ENCODE assay signal across 8 cellular contexts in the genomic region with DNA sequence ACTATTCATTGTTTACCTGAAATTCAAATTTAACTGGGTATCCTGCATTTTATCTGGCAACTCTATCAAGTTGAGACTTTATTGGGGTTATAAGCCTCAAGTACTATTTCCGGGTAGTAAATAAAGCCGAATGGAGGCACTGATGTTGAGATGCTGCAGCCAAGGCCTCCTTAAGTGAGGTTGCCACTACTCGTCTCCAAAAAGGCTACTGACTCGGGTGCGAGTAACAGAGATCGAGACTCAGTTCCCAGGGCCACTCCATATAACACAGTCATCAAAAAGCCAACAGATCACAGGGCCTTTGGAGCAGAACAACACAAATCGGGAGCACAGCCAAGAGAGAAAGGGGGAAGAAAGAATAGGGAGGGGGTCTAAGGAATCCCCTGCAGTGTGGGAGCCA. TPM values are rescaled to one million over a fixed set of nuclear protein-coding genes. Genes with fewer than 3 reads are reported as not detected.
DNase-seq lines count a peak whose midpoint lies in the region; ATAC-seq, FAIRE-seq and TF ChIP-seq lines count a peak whose summit lies in the region.

No MANE protein-coding gene starts in this region.

- H3K36me3 ChIP-seq in PC-9 (ENCODE audit: low read depth) = peaks cover 22% of the 10 kb centered on the region
- H3K36me3 ChIP-seq in endocrine pancreas (ENCODE audit: control insufficient read depth, insufficient read depth, low read length) = no peaks in the 10 kb centered on the region

- H3K9me2 ChIP-seq in PC-9 (ENCODE audit: insufficient read depth) = no peaks in the 10 kb centered on the region

- H3K4me3 Mint-ChIP-seq in naive B cell = peak overlapping the region; percentile 92 to 100 (median 97)

- H3K27ac ChIP-seq in PC-9 = peak overlapping the region; percentile 41

- intact Hi-C loops in PC-9 (cut with micrococcal nuclease; ENCODE audit: unreplicated experiment) = loop anchor here (1.0 kb wide), 1 partner anchor 74 kb away; no protein-coding TSS in a partner anchor

- CTCF ChIA-PET in PC-9 (lab: Charles Lee) = no interaction called here

- peak overlapping the region; percentile 99 to 100 (median 100) for H3K27ac Mint-ChIP-seq in naive B cell

- FAIRE-seq in GM12891 (lab: Jason Lieb, UNC) = peak; percentile 73

- H3K36me3 Mint-ChIP-seq in naive B cell = peaks cover 24 to 27% of the 10 kb centered on the region in 2 donors

- H3F3A ChIP-seq in PC-9 (ENCODE audit: insufficient read depth, low read depth) = no peaks in the 10 kb centered on the region; the same call in 1 of the 2 replicates

- H4K20me1 ChIP-seq in PC-9 (ENCODE audit: insufficient read depth) = peaks cover 8% of the 10 kb centered on the region

- H3K27me3 Mint-ChIP-seq in naive B cell = no peaks in the 10 kb centered on the region

- peak; percentile 0 to 1 for ATAC-seq in naive B cell (ENCODE audit: low read depth in 2 of 2)
- no peak for ATAC-seq in GM18870 (IDR thresholded peaks at IDR 0.05; ENCODE audit: unreplicated experiment)

- H3K9me3 ChIP-seq in PC-9 (ENCODE audit: insufficient read depth, low read depth) = no peaks in the 10 kb centered on the region
- H3K9me3 ChIP-seq in endocrine pancreas (ENCODE audit: control insufficient read depth, low read length) = no peaks in the 10 kb centered on the region

- BruUV-seq in PC-9 (replicated peaks; lab: Mats Ljungman, UMichigan) = TSS peak; percentile 82

- TF ChIP-seq POLR2A in GM12891 (IDR thresholded peaks at IDR 0.05; ENCODE audit: low read depth, low read length) = no peak

- peaks cover 15% of the 10 kb centered on the region for H3K4me1 ChIP-seq in PC-9 (replicated peaks; ENCODE audit: insufficient read depth)
- H3K4me1 ChIP-seq in endocrine pancreas (ENCODE audit: control insufficient read depth, insufficient read depth, low read length) = peaks cover 13% of the 10 kb centered on the region

- peaks cover 35 to 59% (median 41%) of the 10 kb centered on the region in 3 donors for H3K4me1 Mint-ChIP-seq in naive B cell

- DNase-seq in GM12891 (ENCODE audit: insufficient read length, low spot score) = no peak
- no peak for DNase-seq in PC-9
- no peak for DNase-seq in naive B cell
- DNase-seq in hepatic stellate cell (ENCODE audit: low spot score) = no peak
- no peak for DNase-seq in cerebellar nuclear complex (lab: John Stamatoyannopoulos, UW)
- no peak for DNase-seq in NOMO-1 treated with dmso at 0.1 percent for 144 hours (lab: John Stamatoyannopoulos, UW; ENCODE audit: unreplicated experiment)

- peak overlapping the region; percentile 98 for H3K9ac ChIP-seq in endocrine pancreas (ENCODE audit: control insufficient read depth, insufficient read depth, low read length)

- H3K27me3 ChIP-seq in PC-9 (ENCODE audit: insufficient read depth, low read depth) = no peaks in the 10 kb centered on the region
- H3K27me3 ChIP-seq in endocrine pancreas (ENCODE audit: control insufficient read depth, insufficient read depth, low read length) = no peaks in the 10 kb centered on the region

- TF ChIP-seq CTCF in PC-9 (conservative IDR thresholded peaks at IDR 0.05) = no peak

- H2AFZ ChIP-seq in PC-9 = peak overlapping the region; percentile 93

- no peaks in the 10 kb centered on the region for H3K9me3 Mint-ChIP-seq in naive B cell

- H3K4me3 ChIP-seq in PC-9 = peak overlapping the region; percentile 88
- peak overlapping the region; percentile 98 for H3K4me3 ChIP-seq in endocrine pancreas (ENCODE audit: control insufficient read depth, insufficient read depth, low read length)

- POLR2A ChIA-PET in PC-9 (lab: Charles Lee; ENCODE audit: unreplicated experiment) = no interaction called here

- H3K4me2 ChIP-seq in PC-9 = peak overlapping the region; percentile 90

- peaks cover 60% of the 10 kb centered on the region for H3K79me2 ChIP-seq in PC-9 (ENCODE audit: low read depth)

TF ChIP-seq in GM12891, 5 proteins besides CTCF, POLR2A, EP300 and RAD21:
- TF ChIP-seq PAX5 (IDR thresholded peaks at IDR 0.05; ENCODE audit: insufficient read depth, low read length, severe bottlenecking) = no peak
- TF ChIP-seq POLR2AphosphoS5 (IDR thresholded peaks at IDR 0.05; ENCODE audit: low read depth, low read length) = no peak
- TF ChIP-seq POU2F2 (IDR thresholded peaks at IDR 0.05; ENCODE audit: low read depth, low read length) = no peak
- no peak for TF ChIP-seq TAF1 (IDR thresholded peaks at IDR 0.05; ENCODE audit: low read depth, low read length)
- no peak for TF ChIP-seq SPI1 (IDR thresholded peaks at IDR 0.05; ENCODE audit: low read depth, low read length)

RNA-seq across cellular contexts. Expression of a gene that starts 0.5 kb away (rescaled TPM):
- polyA plus RNA-seq in GM12891 (2012; ENCODE audit: low read depth, missing spikeins) = 78.7 TPM
- 146 and 147 TPM in 2 replicates for total RNA-seq in PC-9 (2021)
- 100 to 1,000 TPM; 107 to 130 (median 119) TPM for polyA plus RNA-seq in naive B cell (ENCODE audit: low read depth in 6 of 6)

RNA-seq across cellular contexts. Expression of a gene that starts 0.7 kb away (rescaled TPM):
- polyA plus RNA-seq in GM12891 (2012; ENCODE audit: low read depth, missing spikeins) = 48.4 TPM
- 54.7 and 55.8 TPM in 2 replicates for total RNA-seq in PC-9 (2021)
- polyA plus RNA-seq in naive B cell (ENCODE audit: low read depth in 6 of 6) = 100 to 1,000 TPM in 1 of 6 donors, 10 to 100 TPM in 5; 81.1 to 182 (median 89.3) TPM

RNA-seq across cellular contexts. Expression of a gene that starts 24.4 kb away (rescaled TPM):
- 1.3 TPM for polyA plus RNA-seq in GM12891 (2012; ENCODE audit: low read depth, missing spikeins)
- total RNA-seq in PC-9 (2021) = 0.26 TPM in 1 of 2 replicates, not detected in the other
- polyA plus RNA-seq in naive B cell (ENCODE audit: low read depth in 6 of 6) = not detected

RNA-seq across cellular contexts. Expression of a gene that starts 57.6 kb away (rescaled TPM):
- 21.8 TPM for polyA plus RNA-seq in GM12891 (2012; ENCODE audit: low read depth, missing spikeins)
- total RNA-seq in PC-9 (2021) = 50.1 and 52.5 TPM in 2 replicates
- 100 to 1,000 TPM in 1 of 6 donors, 10 to 100 TPM in 5; 49.2 to 108 (median 57.9) TPM for polyA plus RNA-seq in naive B cell (ENCODE audit: low read depth in 6 of 6)

RNA-seq across cellular contexts. Expression of a gene that starts 57.8 kb away (rescaled TPM):
- 0.78 TPM for polyA plus RNA-seq in GM12891 (2012; ENCODE audit: low read depth, missing spikeins)
- 11.5 and 12.4 TPM in 2 replicates for total RNA-seq in PC-9 (2021)
- under 1 TPM in 5 of 6 donors, not detected in 1; 0.05 to 0.19 (median 0.08) TPM for polyA plus RNA-seq in naive B cell (ENCODE audit: low read depth in 6 of 6)
